ENCODE assay signal across 2 cellular contexts in genomic region chr14:103207038-103207403, GRCh38.
TF ChIP-seq lines count a peak whose summit lies in the region.

No MANE protein-coding gene starts in this region.

TF ChIP-seq in liver, 16 proteins besides CTCF, POLR2A, EP300 and RAD21 (continued from another document):
- TF ChIP-seq, protein P1, sequence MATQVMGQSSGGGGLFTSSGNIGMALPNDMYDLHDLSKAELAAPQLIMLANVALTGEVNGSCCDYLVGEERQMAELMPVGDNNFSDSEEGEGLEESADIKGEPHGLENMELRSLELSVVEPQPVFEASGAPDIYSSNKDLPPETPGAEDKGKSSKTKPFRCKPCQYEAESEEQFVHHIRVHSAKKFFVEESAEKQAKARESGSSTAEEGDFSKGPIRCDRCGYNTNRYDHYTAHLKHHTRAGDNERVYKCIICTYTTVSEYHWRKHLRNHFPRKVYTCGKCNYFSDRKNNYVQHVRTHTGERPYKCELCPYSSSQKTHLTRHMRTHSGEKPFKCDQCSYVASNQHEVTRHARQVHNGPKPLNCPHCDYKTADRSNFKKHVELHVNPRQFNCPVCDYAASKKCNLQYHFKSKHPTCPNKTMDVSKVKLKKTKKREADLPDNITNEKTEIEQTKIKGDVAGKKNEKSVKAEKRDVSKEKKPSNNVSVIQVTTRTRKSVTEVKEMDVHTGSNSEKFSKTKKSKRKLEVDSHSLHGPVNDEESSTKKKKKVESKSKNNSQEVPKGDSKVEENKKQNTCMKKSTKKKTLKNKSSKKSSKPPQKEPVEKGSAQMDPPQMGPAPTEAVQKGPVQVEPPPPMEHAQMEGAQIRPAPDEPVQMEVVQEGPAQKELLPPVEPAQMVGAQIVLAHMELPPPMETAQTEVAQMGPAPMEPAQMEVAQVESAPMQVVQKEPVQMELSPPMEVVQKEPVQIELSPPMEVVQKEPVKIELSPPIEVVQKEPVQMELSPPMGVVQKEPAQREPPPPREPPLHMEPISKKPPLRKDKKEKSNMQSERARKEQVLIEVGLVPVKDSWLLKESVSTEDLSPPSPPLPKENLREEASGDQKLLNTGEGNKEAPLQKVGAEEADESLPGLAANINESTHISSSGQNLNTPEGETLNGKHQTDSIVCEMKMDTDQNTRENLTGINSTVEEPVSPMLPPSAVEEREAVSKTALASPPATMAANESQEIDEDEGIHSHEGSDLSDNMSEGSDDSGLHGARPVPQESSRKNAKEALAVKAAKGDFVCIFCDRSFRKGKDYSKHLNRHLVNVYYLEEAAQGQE (IDR thresholded peaks at IDR 0.05), result peak; percentile 93
- TF ChIP-seq SP1 (IDR thresholded peaks at IDR 0.05) (peak; percentile 18), TAF1 (conservative IDR thresholded peaks at IDR 0.05) (peak; percentile 18), MAX (IDR thresholded peaks at IDR 0.05) (no peak)
- TF ChIP-seq, protein P2, sequence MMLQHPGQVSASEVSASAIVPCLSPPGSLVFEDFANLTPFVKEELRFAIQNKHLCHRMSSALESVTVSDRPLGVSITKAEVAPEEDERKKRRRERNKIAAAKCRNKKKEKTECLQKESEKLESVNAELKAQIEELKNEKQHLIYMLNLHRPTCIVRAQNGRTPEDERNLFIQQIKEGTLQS (IDR thresholded peaks at IDR 0.05), result no peak

TF ChIP-seq in HepG2, 621 proteins besides CTCF, POLR2A, EP300 and RAD21 (continued from another document):
- no peak for TF ChIP-seq HNRNPUL1 (IDR thresholded peaks at IDR 0.05; ENCODE audit: low read depth, low read length)
- TF ChIP-seq, protein P3, sequence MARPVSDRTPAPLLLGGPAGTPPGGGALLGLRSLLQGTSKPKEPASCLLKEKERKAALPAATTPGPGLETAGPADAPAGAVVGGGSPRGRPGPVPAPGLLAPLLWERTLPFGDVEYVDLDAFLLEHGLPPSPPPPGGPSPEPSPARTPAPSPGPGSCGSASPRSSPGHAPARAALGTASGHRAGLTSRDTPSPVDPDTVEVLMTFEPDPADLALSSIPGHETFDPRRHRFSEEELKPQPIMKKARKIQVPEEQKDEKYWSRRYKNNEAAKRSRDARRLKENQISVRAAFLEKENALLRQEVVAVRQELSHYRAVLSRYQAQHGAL (CRISPR knock-in tag; IDR thresholded peaks at IDR 0.05; ENCODE audit: not compliant biosample characterization), result no peak
- no peak for TF ChIP-seq MYNN (CRISPR knock-in tag; IDR thresholded peaks at IDR 0.05; ENCODE audit: low read depth)
- no peak for TF ChIP-seq ZNF280B (CRISPR knock-in tag; IDR thresholded peaks at IDR 0.05; ENCODE audit: borderline replicate concordance)
- TF ChIP-seq REPIN1 (CRISPR knock-in tag; IDR thresholded peaks at IDR 0.05; ENCODE audit: borderline replicate concordance, low read depth), result no peak
- TF ChIP-seq ZBTB21 (CRISPR knock-in tag; IDR thresholded peaks at IDR 0.05), result no peak
- TF ChIP-seq ZNF589 (CRISPR knock-in tag; conservative IDR thresholded peaks at IDR 0.05), result no peak
- TF ChIP-seq NFYC (CRISPR knock-in tag; IDR thresholded peaks at IDR 0.05), result no peak
- TF ChIP-seq ETV5 (CRISPR knock-in tag; IDR thresholded peaks at IDR 0.05; ENCODE audit: borderline replicate concordance), result no peak
- no peak for TF ChIP-seq GABPA (IDR thresholded peaks at IDR 0.05; ENCODE audit: low read depth, low read length)
- TF ChIP-seq GABPA (CRISPR knock-in tag; IDR thresholded peaks at IDR 0.05; ENCODE audit: low read depth), result no peak
- no peak for TF ChIP-seq ZNF331 (CRISPR knock-in tag; IDR thresholded peaks at IDR 0.05)
- no peak for TF ChIP-seq PAX8 (CRISPR knock-in tag; IDR thresholded peaks at IDR 0.05; ENCODE audit: borderline replicate concordance)
- TF ChIP-seq CEBPZ (IDR thresholded peaks at IDR 0.05; ENCODE audit: low read length), result no peak
- TF ChIP-seq HNRNPH1 (optimal IDR thresholded peaks at IDR 0.05; ENCODE audit: low read depth, low read length), result no peak
- no peak for TF ChIP-seq BORCS8-MEF2B (CRISPR knock-in tag; IDR thresholded peaks at IDR 0.05)
